Comparison of ENCODE assay signal across 9 cellular contexts in the genomic region with DNA sequence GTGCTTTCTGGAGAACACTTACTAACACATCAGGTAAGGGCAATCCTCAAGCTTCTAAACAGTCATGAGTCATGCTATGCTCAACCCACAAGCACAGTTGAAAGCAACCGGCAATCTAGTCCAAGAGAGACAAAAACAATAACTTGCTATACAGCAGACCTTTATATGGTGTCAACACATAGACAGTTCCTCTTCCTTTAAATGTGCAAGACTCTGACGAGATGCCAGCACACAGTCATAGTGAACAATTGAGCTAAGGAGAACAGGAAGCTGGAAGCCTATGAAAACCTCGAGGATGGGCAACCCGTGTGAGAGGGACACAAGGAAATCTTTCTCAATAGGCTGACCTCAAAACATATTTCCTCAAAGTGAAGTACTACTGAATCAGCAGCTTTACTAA. TPM values are rescaled to one million over a fixed set of nuclear protein-coding genes. Genes with fewer than 3 reads are reported as not detected.
DNase-seq lines count a peak whose midpoint lies in the region; ATAC-seq and TF ChIP-seq lines count a peak whose summit lies in the region.
"Had no signal": no experiment of that assay in that cellular context is flagged by ENCODE, and none has a peak within 500 bp of the region (broad histone marks: within the 10 kb centered on the region; RNA-seq: fewer than 3 reads in every experiment).

No MANE protein-coding gene starts in this region.

- TF ChIP-seq CTCF in brain microvascular endothelial cell (IDR thresholded peaks at IDR 0.05; ENCODE audit: low read depth, low read length, missing control alignments), result no peak

- no peaks in the 10 kb centered on the region for H3K9me3 ChIP-seq in aorta (ENCODE audit: control insufficient read depth, low read length)

- H3K27me3 ChIP-seq in brain microvascular endothelial cell (replicated peaks) (no peaks in the 10 kb centered on the region), aorta (ENCODE audit: control insufficient read depth in 1 of 2, insufficient read depth in 2 of 2, low read length in 1 of 2) (no peaks in the 10 kb centered on the region)

- peak; percentile 67 to 79 for ATAC-seq in activated naive CD4-positive, alpha-beta T cell treated with anti-CD3 and anti-CD28 coated beads, Interleukin-2, amount 50 U/mL, for 72 hours
- ATAC-seq in aorta (ENCODE audit: low FRiP score) (peak; percentile 49), GM18858 (IDR thresholded peaks at IDR 0.05; ENCODE audit: unreplicated experiment) (no peak), HG03521 (IDR thresholded peaks at IDR 0.05; ENCODE audit: unreplicated experiment) (no peak)

- H3K36me3 ChIP-seq in brain microvascular endothelial cell (replicated peaks) (peaks cover 14% of the 10 kb centered on the region), aorta (ENCODE audit: control insufficient read depth in 1 of 2, insufficient read depth in 2 of 2, low read length in 1 of 2) (peaks cover 2 to 10% of the 10 kb centered on the region in 2 donors)

- H3K9me3 Mint-ChIP-seq in activated naive CD4-positive, alpha-beta T cell treated with anti-CD3 and anti-CD28 coated beads, Interleukin-2, amount 50 U/mL, for 72 hours, result no peaks in the 10 kb centered on the region

- H3K4me3 ChIP-seq in brain microvascular endothelial cell (ENCODE audit: low read depth, low read length), result no peak overlapping the region
- no peak overlapping the region for H3K4me3 ChIP-seq in aorta (ENCODE audit: low read length in 2 of 2)

- no peak for DNase-seq in activated naive CD4-positive, alpha-beta T cell treated with anti-CD3 and anti-CD28 coated beads, Interleukin-2, amount 50 U/mL, for 72 hours (ENCODE audit: low spot score in 2 of 2)
- no peak for DNase-seq in activated naive CD4-positive, alpha-beta T cell (lab: John Stamatoyannopoulos, UW)
- DNase-seq in brain microvascular endothelial cell (peak; percentile 24), kidney tubule cell (ENCODE audit: low spot score) (peak; percentile 44), aorta (peak in 1 of 2 donors; percentile 84), T1000 (lab: John Stamatoyannopoulos, UW) (no peak)

- in situ Hi-C loops in brain microvascular endothelial cell (cut with HindIII; ENCODE audit: low pct_ligation_motif_present, low sequenced_read_pairs), result no loop called here

- peaks cover 0 to 4% of the 10 kb centered on the region in 2 donors for H3K4me1 ChIP-seq in aorta (ENCODE audit: control insufficient read depth in 1 of 2, insufficient read depth in 2 of 2, low read length in 2 of 2)

- no peak overlapping the region for H3K27ac ChIP-seq in brain microvascular endothelial cell
- no peak overlapping the region for H3K27ac ChIP-seq in aorta (ENCODE audit: low read depth in 1 of 2, low read length in 2 of 2)
- H3K27ac ChIP-seq: C4-2B had no signal

- H3K27ac Mint-ChIP-seq in activated naive CD4-positive, alpha-beta T cell treated with anti-CD3 and anti-CD28 coated beads, Interleukin-2, amount 50 U/mL, for 72 hours, result peak overlapping the region in 1 of 2 donors; percentile 87

- WGBS in aorta, 2 donors, result 68 to 71% methylated on average over 4 of the region's 4 CpGs

- H3K36me3 Mint-ChIP-seq in activated naive CD4-positive, alpha-beta T cell treated with anti-CD3 and anti-CD28 coated beads, Interleukin-2, amount 50 U/mL, for 72 hours, result peaks cover 0 to 7% of the 10 kb centered on the region in 2 donors

- intact Hi-C loops in aorta (cut with DNase I), result no loop called here

RNA-seq across cellular contexts. Expression of gene ADIPOR1, which starts 5.3 kb away (rescaled TPM):
- 10 to 100 TPM; 69.4 to 97.8 TPM for total RNA-seq in activated naive CD4-positive, alpha-beta T cell treated with anti-CD3 and anti-CD28 coated beads, Interleukin-2, amount 50 U/mL, for 72 hours
- total RNA-seq in aorta, result 10 to 100 TPM; 55.2 to 61.3 TPM
- polyA plus RNA-seq in aorta, result 10 to 100 TPM; 66.2 to 72.4 TPM

RNA-seq across cellular contexts. Expression of gene CYB5R1, which starts 14.2 kb away (rescaled TPM):
- total RNA-seq in activated naive CD4-positive, alpha-beta T cell treated with anti-CD3 and anti-CD28 coated beads, Interleukin-2, amount 50 U/mL, for 72 hours, result 10 to 100 TPM; 15.2 to 26.7 TPM
- 10 to 100 TPM; 41.5 to 53.1 TPM for total RNA-seq in aorta
- polyA plus RNA-seq in aorta, result 10 to 100 TPM; 33.2 to 76.0 TPM

RNA-seq across cellular contexts. Expression of gene KLHL12, which starts 25.8 kb away (rescaled TPM):
- total RNA-seq in activated naive CD4-positive, alpha-beta T cell treated with anti-CD3 and anti-CD28 coated beads, Interleukin-2, amount 50 U/mL, for 72 hours, result 10 to 100 TPM; 31.7 to 36.3 TPM
- 10 to 100 TPM; 15.9 to 17.9 TPM for total RNA-seq in aorta
- 10 to 100 TPM; 12.6 to 13.6 TPM for polyA plus RNA-seq in aorta

RNA-seq across cellular contexts. Expression of gene TMEM183A, which starts 54.4 kb away (rescaled TPM):
- total RNA-seq in activated naive CD4-positive, alpha-beta T cell treated with anti-CD3 and anti-CD28 coated beads, Interleukin-2, amount 50 U/mL, for 72 hours, result 10 to 100 TPM; 67.5 to 92.0 TPM
- total RNA-seq in aorta, result 10 to 100 TPM; 43.9 to 47.7 TPM
- polyA plus RNA-seq in aorta, result 10 to 100 TPM; 46.9 to 55.7 TPM

Comparison
In these comparisons a context has a peak if more than half of its experiments do, and no peak if none do; other contexts are left out.
1. ATAC-seq: peak in activated naive CD4-positive, alpha-beta T cell treated with anti-CD3 and anti-CD28 coated beads, Interleukin-2, amount 50 U/mL, for 72 hours (2 of 2) and aorta (single experiment); none in GM18858 (single experiment) and HG03521 (single experiment).
2. DNase-seq: peak in brain microvascular endothelial cell (single experiment) and kidney tubule cell (single experiment); none in activated naive CD4-positive, alpha-beta T cell treated with anti-CD3 and anti-CD28 coated beads, Interleukin-2, amount 50 U/mL, for 72 hours (0 of 2), activated naive CD4-positive, alpha-beta T cell (0 of 4) and T1000 (single experiment).